ENCODE assay signal across 16 cellular contexts in genomic region chr16:88602091-88602490, GRCh38. TPM values are rescaled to one million over a fixed set of nuclear protein-coding genes. Genes with fewer than 3 reads are reported as not detected.
"Had no signal": no experiment of that assay in that cellular context is flagged by ENCODE, and none has a peak within 500 bp of the region (broad histone marks: within the 10 kb centered on the region; RNA-seq: fewer than 3 reads in every experiment).

No MANE protein-coding gene starts in this region.

- ATAC-seq: activated CD4-positive, alpha-beta T cell treated with anti-CD3 and anti-CD28 coated beads for 36 hours; pancreas; T-helper 17 cell had no signal

- H3K27ac ChIP-seq: adrenal gland, cardiac muscle cell, esophagus muscularis mucosa, hepatocyte, pancreas, stomach, WERI-Rb-1 had no signal

- H3K4me2 ChIP-seq: hepatocyte had no signal

- H3K27me3 ChIP-seq: adrenal gland, cardiac muscle cell, esophagus muscularis mucosa, hepatocyte, pancreas, stomach had no signal

- H3K79me2 ChIP-seq: hepatocyte had no signal

- H2AFZ ChIP-seq: hepatocyte had no signal

- H3K4me1 ChIP-seq: pancreas had no signal

- H3K4me3 ChIP-seq: adrenal gland, cardiac muscle cell, esophagus muscularis mucosa, hepatocyte, pancreas, stomach had no signal

- DNase-seq: activated CD4-positive, alpha-beta memory T cell treated with anti-CD3 and anti-CD28 coated beads for 36 hours; activated CD4-positive, alpha-beta T cell treated with anti-CD3 and anti-CD28 coated beads for 36 hours; activated effector memory CD4-positive, alpha-beta T cell treated with Interleukin-2 at 50 U/mL for 16 hours; activated naive CD4-positive, alpha-beta T cell treated with anti-CD3 and anti-CD28 coated beads, Interleukin-2, amount 50 U/mL, for 16 hours; activated T-cell treated with anti-CD3 and anti-CD28 coated beads, Interleukin-2, amount 50 U/mL, for 24 hours; naive B cell; pancreas; stimulated activated CD4-positive, alpha-beta T cell treated with anti-CD3 and anti-CD28 coated beads, Interleukin-1b, Interleukin-23, amount 100 ng/mL, for 48 hours; stomach; T-helper 17 cell; WERI-Rb-1 had no signal

- H3K9me3 ChIP-seq: adrenal gland, esophagus muscularis mucosa, pancreas, stomach had no signal

- H3K36me3 ChIP-seq: WERI-Rb-1 had no signal

RNA-seq across cellular contexts. Expression of gene IL17C, which starts 36.3 kb away (rescaled TPM):
- total RNA-seq: adrenal gland, cardiac muscle cell, esophagus muscularis mucosa, hepatocyte, lung microvascular endothelial cell, pancreas had no signal
- polyA plus RNA-seq: adrenal gland, cardiac muscle cell had no signal
